ENCODE assay signal across 17 cellular contexts in the genomic region with DNA sequence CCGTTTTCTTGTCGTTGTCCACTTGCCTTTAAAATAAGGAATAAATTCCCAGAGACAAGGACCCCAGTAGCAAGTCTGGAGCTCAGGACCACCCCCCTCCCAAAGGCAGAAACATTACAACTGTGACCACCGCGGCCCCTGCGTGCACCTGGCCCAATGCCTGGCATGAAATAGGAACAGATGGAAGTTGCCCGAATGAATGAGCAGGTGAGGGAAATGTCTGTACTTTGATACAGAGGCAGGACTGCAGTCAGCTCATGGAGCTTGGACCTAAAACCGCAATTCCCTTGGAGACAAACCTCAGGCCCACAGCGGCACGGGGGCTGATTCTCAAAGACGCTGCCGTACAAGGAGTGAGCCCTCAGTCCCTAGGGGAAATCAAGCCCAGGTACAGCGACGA. TPM values are rescaled to one million over a fixed set of nuclear protein-coding genes. Genes with fewer than 3 reads are reported as not detected.
DNase-seq lines count a peak whose midpoint lies in the region; ATAC-seq and TF ChIP-seq lines count a peak whose summit lies in the region.
"Had no signal": no experiment of that assay in that cellular context is flagged by ENCODE, and none has a peak within 500 bp of the region (broad histone marks: within the 10 kb centered on the region; RNA-seq: fewer than 3 reads in every experiment).

No MANE protein-coding gene starts in this region.

- H3K4me3 ChIP-seq in smooth muscle cell: no peak overlapping the region
- H3K4me3 ChIP-seq: cardiac muscle cell, right lobe of liver had no signal

- WGBS in smooth muscle cell (ENCODE audit: low lambda C conversion rate): 69% methylated on average over 13 of the region's 13 CpGs

- H3F3A ChIP-seq in smooth muscle cell (ENCODE audit: low read depth): no peaks in the 10 kb centered on the region

- peaks cover 16% of the 10 kb centered on the region for H3K27me3 Mint-ChIP-seq in dendritic cell treated with granulocyte-macrophage colony-stimulating factor and Interleukin-4, amounts not matched to agents 40 ng/mL and 50 ng/mL, for 4 days
- H3K27me3 Mint-ChIP-seq in activated CD4-positive, alpha-beta T cell treated with anti-CD3 and anti-CD28 coated beads, Interleukin-2, amount 10 ng/mL, durations not matched to agents 7 days and 5 days: no peaks in the 10 kb centered on the region

- H3K27me3 ChIP-seq in smooth muscle cell (ENCODE audit: low read depth): no peaks in the 10 kb centered on the region
- H3K27me3 ChIP-seq: cardiac muscle cell, dorsolateral prefrontal cortex, heart right ventricle, right lobe of liver had no signal

- no peak for ATAC-seq in HG02642 (IDR thresholded peaks at IDR 0.05; ENCODE audit: poor library complexity, unreplicated experiment)
- no peak for ATAC-seq in HG03342 (IDR thresholded peaks at IDR 0.05; ENCODE audit: unreplicated experiment)

- CTCF ChIA-PET in activated CD4-positive, alpha-beta T cell treated with anti-CD3 and anti-CD28 coated beads, Interleukin-2, amount 10 ng/mL, durations not matched to agents 7 days and 5 days (lab: Charles Lee): interaction anchor here (0.6 to 2.0 kb wide), 6 partner anchors 11 to 393 kb away, joined by 3 to 6 read pairs (median 4); no protein-coding TSS in a partner anchor

- no peak for TF ChIP-seq CTCF in smooth muscle cell (IDR thresholded peaks at IDR 0.05; ENCODE audit: borderline replicate concordance, insufficient read depth, poor library complexity, severe bottlenecking)

- no peaks in the 10 kb centered on the region for H3K4me1 ChIP-seq in smooth muscle cell (ENCODE audit: low read depth)

- H3K4me2 ChIP-seq in smooth muscle cell: peak overlapping the region; percentile 27

- no peaks in the 10 kb centered on the region for H3K79me2 ChIP-seq in smooth muscle cell (ENCODE audit: low read depth)

- no peak overlapping the region for H3K27ac ChIP-seq in smooth muscle cell (ENCODE audit: low read depth)
- H3K27ac ChIP-seq: cardiac muscle cell, dorsolateral prefrontal cortex, heart right ventricle, right lobe of liver had no signal

- H3K36me3 ChIP-seq in smooth muscle cell (ENCODE audit: low read depth): no peaks in the 10 kb centered on the region

- in situ Hi-C loops in G401 (cut with HindIII; ENCODE audit: low sequenced_read_pairs): loop anchor here (25.0 kb wide), 1 partner anchor 219 kb away; no protein-coding TSS in a partner anchor

- DNase-seq in G401 (ENCODE audit: low spot score) (peak; percentile 68), NCI-H2171 treated with DMSO at 0.1 percent for 48 hours (lab: John Stamatoyannopoulos, UW) (peak; percentile 98), smooth muscle cell (lab: John Stamatoyannopoulos, UW; ENCODE audit: unreplicated experiment) (no peak)
- DNase-seq in activated CD4-positive, alpha-beta T cell treated with anti-CD3 and anti-CD28 coated beads, Interleukin-2, amount 10 ng/mL, durations not matched to agents 7 days and 5 days: no peak
- DNase-seq: DMS153, GDM1, NCI-H524 treated with DMSO at 0.1 percent for 48 hours had no signal

- H3K9me3 ChIP-seq in smooth muscle cell (replicated peaks; ENCODE audit: low read depth): no peaks in the 10 kb centered on the region
- H3K9me3 ChIP-seq: heart right ventricle, right lobe of liver had no signal

- H3K27ac Mint-ChIP-seq in dendritic cell treated with granulocyte-macrophage colony-stimulating factor and Interleukin-4, amounts not matched to agents 40 ng/mL and 50 ng/mL, for 4 days: peak overlapping the region; percentile 67
- no peak overlapping the region for H3K27ac Mint-ChIP-seq in activated CD4-positive, alpha-beta T cell treated with anti-CD3 and anti-CD28 coated beads, Interleukin-2, amount 10 ng/mL, durations not matched to agents 7 days and 5 days
- H3K27ac Mint-ChIP-seq: activated naive CD4-positive, alpha-beta T cell treated with anti-CD3 and anti-CD28 coated beads for 36 hours; CD4-positive, alpha-beta memory T cell; nephron had no signal

- POLR2A ChIA-PET in activated CD4-positive, alpha-beta T cell treated with anti-CD3 and anti-CD28 coated beads, Interleukin-2, amount 10 ng/mL, durations not matched to agents 7 days and 5 days (lab: Charles Lee): no interaction called here

- H3K4me1 Mint-ChIP-seq in dendritic cell treated with granulocyte-macrophage colony-stimulating factor and Interleukin-4, amounts not matched to agents 40 ng/mL and 50 ng/mL, for 4 days (ENCODE audit: low read depth): peaks cover 33% of the 10 kb centered on the region
- peaks cover 11% of the 10 kb centered on the region for H3K4me1 Mint-ChIP-seq in activated CD4-positive, alpha-beta T cell treated with anti-CD3 and anti-CD28 coated beads, Interleukin-2, amount 10 ng/mL, durations not matched to agents 7 days and 5 days

- no peaks in the 10 kb centered on the region for H3K9me3 Mint-ChIP-seq in dendritic cell treated with granulocyte-macrophage colony-stimulating factor and Interleukin-4, amounts not matched to agents 40 ng/mL and 50 ng/mL, for 4 days
- H3K9me3 Mint-ChIP-seq in activated CD4-positive, alpha-beta T cell treated with anti-CD3 and anti-CD28 coated beads, Interleukin-2, amount 10 ng/mL, durations not matched to agents 7 days and 5 days: no peaks in the 10 kb centered on the region
- H3K9me3 Mint-ChIP-seq: activated naive CD4-positive, alpha-beta T cell treated with anti-CD3 and anti-CD28 coated beads for 36 hours; CD4-positive, alpha-beta memory T cell; nephron had no signal

- H3K4me3 Mint-ChIP-seq in dendritic cell treated with granulocyte-macrophage colony-stimulating factor and Interleukin-4, amounts not matched to agents 40 ng/mL and 50 ng/mL, for 4 days: peak overlapping the region; percentile 37
- no peak overlapping the region for H3K4me3 Mint-ChIP-seq in activated CD4-positive, alpha-beta T cell treated with anti-CD3 and anti-CD28 coated beads, Interleukin-2, amount 10 ng/mL, durations not matched to agents 7 days and 5 days
- H3K4me3 Mint-ChIP-seq: activated naive CD4-positive, alpha-beta T cell treated with anti-CD3 and anti-CD28 coated beads for 36 hours; nephron had no signal

- H3K36me3 Mint-ChIP-seq in dendritic cell treated with granulocyte-macrophage colony-stimulating factor and Interleukin-4, amounts not matched to agents 40 ng/mL and 50 ng/mL, for 4 days (ENCODE audit: low read depth): peaks cover 78% of the 10 kb centered on the region
- no peaks in the 10 kb centered on the region for H3K36me3 Mint-ChIP-seq in activated CD4-positive, alpha-beta T cell treated with anti-CD3 and anti-CD28 coated beads, Interleukin-2, amount 10 ng/mL, durations not matched to agents 7 days and 5 days (ENCODE audit: low read depth)
- H3K36me3 Mint-ChIP-seq: CD4-positive, alpha-beta memory T cell had no signal

- H4K20me1 ChIP-seq in smooth muscle cell (ENCODE audit: low read depth): peaks cover 19% of the 10 kb centered on the region

- intact Hi-C loops in dendritic cell treated with granulocyte-macrophage colony-stimulating factor and Interleukin-4, amounts not matched to agents 40 ng/mL and 50 ng/mL, for 4 days (cut with micrococcal nuclease): loop anchor here (1.0 to 2.0 kb wide), 2 partner anchors 201 to 305 kb away; no protein-coding TSS in a partner anchor

- no peak overlapping the region for H3K9ac ChIP-seq in smooth muscle cell (ENCODE audit: low read depth)

- no peak overlapping the region for H2AFZ ChIP-seq in smooth muscle cell (ENCODE audit: low read depth)

RNA-seq across cellular contexts. Expression of a gene that starts 55.3 kb away (rescaled TPM):
- total RNA-seq in G401 (2014; rRNA removed; shearing (Covaris generic)): 13.2 and 17.3 TPM in 2 replicates
- total RNA-seq in smooth muscle cell: 3.3 and 4.5 TPM in 2 replicates
- 10.1 and 11.8 TPM in 2 replicates for polyA plus RNA-seq in smooth muscle cell
- 1 to 10 TPM; 1.9 TPM for total RNA-seq in activated CD4-positive, alpha-beta T cell treated with anti-CD3 and anti-CD28 coated beads, Interleukin-2, amount 10 ng/mL, durations not matched to agents 7 days and 5 days

Comparison
In these comparisons a context has a peak if more than half of its experiments do, and no peak if none do; other contexts are left out.
1. DNase-seq: peak in G401 (single experiment) and NCI-H2171 treated with DMSO at 0.1 percent for 48 hours (single experiment); none in smooth muscle cell (single experiment) and activated CD4-positive, alpha-beta T cell treated with anti-CD3 and anti-CD28 coated beads, Interleukin-2, amount 10 ng/mL, durations not matched to agents 7 days and 5 days (single experiment).